ENCODE assay signal across 1 cellular context in genomic region chr5:149028161-149028560, GRCh38.
TF ChIP-seq lines count a peak whose summit lies in the region.

No MANE protein-coding gene starts in this region.

TF ChIP-seq in K562, 482 proteins besides CTCF, POLR2A, EP300 and RAD21:
- TF ChIP-seq NR2C1 (IDR thresholded peaks at IDR 0.05) (peak; percentile 51; the same call in 1 of the 2 replicates), NR2C1 (tag; IDR thresholded peaks at IDR 0.05) (peak; percentile 64), GTF2F1 (IDR thresholded peaks at IDR 0.05; ENCODE audit: low read depth, low read length) (no peak), PCBP2 (IDR thresholded peaks at IDR 0.05; ENCODE audit: low read depth, low read length, poor library complexity, severe bottlenecking) (no peak), TBP (optimal IDR thresholded peaks at IDR 0.05; ENCODE audit: low read depth, low read length) (no peak), RUNX1 (IDR thresholded peaks at IDR 0.05; ENCODE audit: low read depth) (no peak), NR2C2 (CRISPR knock-in tag; IDR thresholded peaks at IDR 0.05) (no peak), NR2C2 (tag; IDR thresholded peaks at IDR 0.05) (peak; percentile 36; the same call in 1 of the 2 replicates)
